8 cellular contexts compared by ENCODE assay signal in the genomic region with DNA sequence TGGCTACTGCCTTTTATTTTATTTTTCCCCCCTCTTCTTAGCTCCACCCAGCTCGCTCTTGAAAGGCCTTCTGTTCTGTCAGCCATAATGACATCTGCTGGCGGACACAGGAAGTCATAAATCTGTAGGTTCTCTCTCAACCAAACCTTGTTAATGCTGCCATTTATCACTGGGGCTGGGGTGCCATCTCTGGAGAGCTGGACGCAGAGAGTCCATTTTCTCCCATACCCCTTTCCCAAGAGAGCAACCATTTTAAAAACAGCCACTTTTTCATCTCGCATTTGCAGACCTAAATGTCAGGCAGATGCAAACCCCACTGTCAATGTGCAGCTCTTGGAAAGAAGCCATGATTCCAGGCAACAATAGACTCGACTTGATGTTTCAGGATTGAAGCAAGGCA. TPM values are rescaled to one million over a fixed set of nuclear protein-coding genes. Genes with fewer than 3 reads are reported as not detected.
DNase-seq lines count a peak whose midpoint lies in the region; ATAC-seq and TF ChIP-seq lines count a peak whose summit lies in the region.
"Had no signal": no experiment of that assay in that cellular context is flagged by ENCODE, and none has a peak within 500 bp of the region (broad histone marks: within the 10 kb centered on the region; RNA-seq: fewer than 3 reads in every experiment).

No MANE protein-coding gene starts in this region.

- H4K20me1 ChIP-seq in neural progenitor cell (ENCODE audit: low read depth), result no peaks in the 10 kb centered on the region

- H3K27me3 ChIP-seq in neural progenitor cell, result no peaks in the 10 kb centered on the region
- H3K27me3 ChIP-seq: Peyer's patch had no signal

- H3K4me3 Mint-ChIP-seq in WTC11 (no peak overlapping the region), neural progenitor cell (no peak overlapping the region)
- H3K4me3 Mint-ChIP-seq in activated T-helper 1 cell treated with anti-CD3 and anti-CD28 coated beads, Interleukin-12 subunit alpha, Interleukin-12 subunit beta, Interleukin-2, Interleukin-4 antibody, amounts not matched to agents 30 ng/mL and 10 ng/mL and 1 ng/mL, durations not matched to agents 14 hours and 24 hours and 36 hours, result no peak overlapping the region

- no peaks in the 10 kb centered on the region for H3K36me3 ChIP-seq in neural progenitor cell
- H3K36me3 ChIP-seq: Peyer's patch had no signal

- H3K27me3 Mint-ChIP-seq in WTC11 (ENCODE audit: low read depth) (no peaks in the 10 kb centered on the region), neural progenitor cell (ENCODE audit: insufficient read depth, low read depth) (peaks cover 4% of the 10 kb centered on the region)
- H3K27me3 Mint-ChIP-seq in activated T-helper 1 cell treated with anti-CD3 and anti-CD28 coated beads, Interleukin-12 subunit alpha, Interleukin-12 subunit beta, Interleukin-2, Interleukin-4 antibody, amounts not matched to agents 30 ng/mL and 10 ng/mL and 1 ng/mL, durations not matched to agents 14 hours and 24 hours and 36 hours (ENCODE audit: insufficient read depth), result no peaks in the 10 kb centered on the region

- peak; percentile 88 for DNase-seq in M059J (ENCODE audit: low read depth)
- peak; percentile 91 for DNase-seq in NCI-H345 treated with DMSO at 0.1 percent for 48 hours (lab: John Stamatoyannopoulos, UW; ENCODE audit: unreplicated experiment)
- no peak for DNase-seq in WTC11 (ENCODE audit: low spot score)
- DNase-seq in neural progenitor cell (ENCODE audit: low spot score), result peak; percentile 41
- DNase-seq in activated T-helper 1 cell treated with anti-CD3 and anti-CD28 coated beads, Interleukin-12 subunit alpha, Interleukin-12 subunit beta, Interleukin-2, Interleukin-4 antibody, amounts not matched to agents 30 ng/mL and 10 ng/mL and 1 ng/mL, durations not matched to agents 14 hours and 24 hours and 36 hours (ENCODE audit: low spot score), result no peak
- DNase-seq in inferior parietal cortex (ENCODE audit: extremely low spot score), result no peak
- DNase-seq: Peyer's patch had no signal

- H3F3A ChIP-seq in neural progenitor cell (ENCODE audit: low read depth), result no peaks in the 10 kb centered on the region

- no peak overlapping the region for H3K4me3 ChIP-seq in neural progenitor cell
- H3K4me3 ChIP-seq: Peyer's patch had no signal

- no peaks in the 10 kb centered on the region for H3K9me3 ChIP-seq in neural progenitor cell (ENCODE audit: low read depth)
- H3K9me3 ChIP-seq: Peyer's patch had no signal

- intact Hi-C loops in activated T-helper 1 cell treated with anti-CD3 and anti-CD28 coated beads, Interleukin-12 subunit alpha, Interleukin-12 subunit beta, Interleukin-2, Interleukin-4 antibody, amounts not matched to agents 30 ng/mL and 10 ng/mL and 1 ng/mL, durations not matched to agents 14 hours and 24 hours and 36 hours (cut with micrococcal nuclease), result no loop called here

- no peak overlapping the region for H3K9ac ChIP-seq in neural progenitor cell

- H2AFZ ChIP-seq in neural progenitor cell (replicated peaks), result peak overlapping the region; percentile 90

- H3K9me3 Mint-ChIP-seq in WTC11 (peaks cover 6% of the 10 kb centered on the region; the same call in 1 of the 2 replicates), neural progenitor cell (no peaks in the 10 kb centered on the region)
- no peaks in the 10 kb centered on the region for H3K9me3 Mint-ChIP-seq in activated T-helper 1 cell treated with anti-CD3 and anti-CD28 coated beads, Interleukin-12 subunit alpha, Interleukin-12 subunit beta, Interleukin-2, Interleukin-4 antibody, amounts not matched to agents 30 ng/mL and 10 ng/mL and 1 ng/mL, durations not matched to agents 14 hours and 24 hours and 36 hours

- H3K79me2 ChIP-seq in neural progenitor cell (ENCODE audit: low read depth), result no peaks in the 10 kb centered on the region

- H3K4me2 ChIP-seq in neural progenitor cell, result no peak overlapping the region

- H3K36me3 Mint-ChIP-seq in WTC11 (no peaks in the 10 kb centered on the region), neural progenitor cell (no peaks in the 10 kb centered on the region)
- no peaks in the 10 kb centered on the region for H3K36me3 Mint-ChIP-seq in activated T-helper 1 cell treated with anti-CD3 and anti-CD28 coated beads, Interleukin-12 subunit alpha, Interleukin-12 subunit beta, Interleukin-2, Interleukin-4 antibody, amounts not matched to agents 30 ng/mL and 10 ng/mL and 1 ng/mL, durations not matched to agents 14 hours and 24 hours and 36 hours (ENCODE audit: low read depth)

- peak; percentile 36; the same call in 1 of the 2 replicates for ATAC-seq in WTC11
- ATAC-seq in GM19455 (IDR thresholded peaks at IDR 0.05; ENCODE audit: unreplicated experiment), result no peak

- TF ChIP-seq CTCF in WTC11 (IDR thresholded peaks at IDR 0.05) (no peak), neural progenitor cell (IDR thresholded peaks at IDR 0.05) (peak; percentile 26)

- H3K4me1 Mint-ChIP-seq in WTC11, result peaks cover 6% of the 10 kb centered on the region
- H3K4me1 Mint-ChIP-seq in neural progenitor cell, result peaks cover 6% of the 10 kb centered on the region
- peaks cover 5% of the 10 kb centered on the region for H3K4me1 Mint-ChIP-seq in activated T-helper 1 cell treated with anti-CD3 and anti-CD28 coated beads, Interleukin-12 subunit alpha, Interleukin-12 subunit beta, Interleukin-2, Interleukin-4 antibody, amounts not matched to agents 30 ng/mL and 10 ng/mL and 1 ng/mL, durations not matched to agents 14 hours and 24 hours and 36 hours (ENCODE audit: low read depth)

- H3K4me1 ChIP-seq in neural progenitor cell, result no peaks in the 10 kb centered on the region
- H3K4me1 ChIP-seq: Peyer's patch had no signal

- no peak overlapping the region for H3K27ac Mint-ChIP-seq in WTC11
- no peak overlapping the region for H3K27ac Mint-ChIP-seq in neural progenitor cell
- no peak overlapping the region for H3K27ac Mint-ChIP-seq in activated T-helper 1 cell treated with anti-CD3 and anti-CD28 coated beads, Interleukin-12 subunit alpha, Interleukin-12 subunit beta, Interleukin-2, Interleukin-4 antibody, amounts not matched to agents 30 ng/mL and 10 ng/mL and 1 ng/mL, durations not matched to agents 14 hours and 24 hours and 36 hours

- CTCF ChIA-PET in WTC11 (lab: Charles Lee), result interaction anchor here (0.7 to 1.3 kb wide), 6 partner anchors 187 to 853 kb away, joined by 3 to 7 read pairs (median 3); no protein-coding TSS in a partner anchor

- H3K27ac ChIP-seq in neural progenitor cell, result no peak overlapping the region
- H3K27ac ChIP-seq: Peyer's patch had no signal

- POLR2A ChIA-PET in WTC11 (lab: Charles Lee), result no interaction called here

TF ChIP-seq in WTC11, 78 proteins besides CTCF, POLR2A, EP300 and RAD21 (continues in another document):
- no peak for TF ChIP-seq NR2C2 (CRISPR knock-in tag; IDR thresholded peaks at IDR 0.05)
- TF ChIP-seq, protein P1, sequence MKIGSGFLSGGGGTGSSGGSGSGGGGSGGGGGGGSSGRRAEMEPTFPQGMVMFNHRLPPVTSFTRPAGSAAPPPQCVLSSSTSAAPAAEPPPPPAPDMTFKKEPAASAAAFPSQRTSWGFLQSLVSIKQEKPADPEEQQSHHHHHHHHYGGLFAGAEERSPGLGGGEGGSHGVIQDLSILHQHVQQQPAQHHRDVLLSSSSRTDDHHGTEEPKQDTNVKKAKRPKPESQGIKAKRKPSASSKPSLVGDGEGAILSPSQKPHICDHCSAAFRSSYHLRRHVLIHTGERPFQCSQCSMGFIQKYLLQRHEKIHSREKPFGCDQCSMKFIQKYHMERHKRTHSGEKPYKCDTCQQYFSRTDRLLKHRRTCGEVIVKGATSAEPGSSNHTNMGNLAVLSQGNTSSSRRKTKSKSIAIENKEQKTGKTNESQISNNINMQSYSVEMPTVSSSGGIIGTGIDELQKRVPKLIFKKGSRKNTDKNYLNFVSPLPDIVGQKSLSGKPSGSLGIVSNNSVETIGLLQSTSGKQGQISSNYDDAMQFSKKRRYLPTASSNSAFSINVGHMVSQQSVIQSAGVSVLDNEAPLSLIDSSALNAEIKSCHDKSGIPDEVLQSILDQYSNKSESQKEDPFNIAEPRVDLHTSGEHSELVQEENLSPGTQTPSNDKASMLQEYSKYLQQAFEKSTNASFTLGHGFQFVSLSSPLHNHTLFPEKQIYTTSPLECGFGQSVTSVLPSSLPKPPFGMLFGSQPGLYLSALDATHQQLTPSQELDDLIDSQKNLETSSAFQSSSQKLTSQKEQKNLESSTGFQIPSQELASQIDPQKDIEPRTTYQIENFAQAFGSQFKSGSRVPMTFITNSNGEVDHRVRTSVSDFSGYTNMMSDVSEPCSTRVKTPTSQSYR (CRISPR knock-in tag; IDR thresholded peaks at IDR 0.05), result no peak
- TF ChIP-seq, protein P2, sequence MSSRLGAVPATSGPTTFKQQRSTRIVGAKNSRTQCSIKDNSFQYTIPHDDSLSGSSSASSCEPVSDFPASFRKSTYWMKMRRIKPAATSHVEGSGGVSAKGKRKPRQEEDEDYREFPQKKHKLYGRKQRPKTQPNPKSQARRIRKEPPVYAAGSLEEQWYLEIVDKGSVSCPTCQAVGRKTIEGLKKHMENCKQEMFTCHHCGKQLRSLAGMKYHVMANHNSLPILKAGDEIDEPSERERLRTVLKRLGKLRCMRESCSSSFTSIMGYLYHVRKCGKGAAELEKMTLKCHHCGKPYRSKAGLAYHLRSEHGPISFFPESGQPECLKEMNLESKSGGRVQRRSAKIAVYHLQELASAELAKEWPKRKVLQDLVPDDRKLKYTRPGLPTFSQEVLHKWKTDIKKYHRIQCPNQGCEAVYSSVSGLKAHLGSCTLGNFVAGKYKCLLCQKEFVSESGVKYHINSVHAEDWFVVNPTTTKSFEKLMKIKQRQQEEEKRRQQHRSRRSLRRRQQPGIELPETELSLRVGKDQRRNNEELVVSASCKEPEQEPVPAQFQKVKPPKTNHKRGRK (CRISPR knock-in tag; IDR thresholded peaks at IDR 0.05; ENCODE audit: borderline replicate concordance), result no peak
- no peak for TF ChIP-seq SP1 (CRISPR knock-in tag; conservative IDR thresholded peaks at IDR 0.05)
- no peak for TF ChIP-seq ZNF138 (CRISPR knock-in tag; conservative IDR thresholded peaks at IDR 0.05)
- TF ChIP-seq NFATC4 (CRISPR knock-in tag; IDR thresholded peaks at IDR 0.05), result no peak

RNA-seq across cellular contexts. Expression of a gene that starts 13.0 kb away (rescaled TPM):
- 5.5 and 11.9 TPM in 2 replicates for total RNA-seq in M059J (2014; rRNA removed; shearing (Covaris generic))
- total RNA-seq in WTC11 (2021) (0.20 to 0.60 TPM (median 0.23 TPM) in 3 replicates), neural progenitor cell (ENCODE audit: low replicate concordance) (1.8 and 3.9 TPM in 2 replicates)
- total RNA-seq in activated T-helper 1 cell treated with anti-CD3 and anti-CD28 coated beads, Interleukin-12 subunit alpha, Interleukin-12 subunit beta, Interleukin-2, Interleukin-4 antibody, amounts not matched to agents 30 ng/mL and 10 ng/mL and 1 ng/mL, durations not matched to agents 14 hours and 24 hours and 36 hours, result 26.0 and 27.5 TPM in 2 replicates

Comparison
In these comparisons a context has a peak if more than half of its experiments do, and no peak if none do; other contexts are left out.
1. DNase-seq: peak in M059J (single experiment), NCI-H345 treated with DMSO at 0.1 percent for 48 hours (single experiment) and neural progenitor cell (single experiment); none in WTC11 (single experiment), activated T-helper 1 cell treated with anti-CD3 and anti-CD28 coated beads, Interleukin-12 subunit alpha, Interleukin-12 subunit beta, Interleukin-2, Interleukin-4 antibody, amounts not matched to agents 30 ng/mL and 10 ng/mL and 1 ng/mL, durations not matched to agents 14 hours and 24 hours and 36 hours (single experiment) and inferior parietal cortex (single experiment).